8 cellular contexts compared by ENCODE assay signal in the genomic region with DNA sequence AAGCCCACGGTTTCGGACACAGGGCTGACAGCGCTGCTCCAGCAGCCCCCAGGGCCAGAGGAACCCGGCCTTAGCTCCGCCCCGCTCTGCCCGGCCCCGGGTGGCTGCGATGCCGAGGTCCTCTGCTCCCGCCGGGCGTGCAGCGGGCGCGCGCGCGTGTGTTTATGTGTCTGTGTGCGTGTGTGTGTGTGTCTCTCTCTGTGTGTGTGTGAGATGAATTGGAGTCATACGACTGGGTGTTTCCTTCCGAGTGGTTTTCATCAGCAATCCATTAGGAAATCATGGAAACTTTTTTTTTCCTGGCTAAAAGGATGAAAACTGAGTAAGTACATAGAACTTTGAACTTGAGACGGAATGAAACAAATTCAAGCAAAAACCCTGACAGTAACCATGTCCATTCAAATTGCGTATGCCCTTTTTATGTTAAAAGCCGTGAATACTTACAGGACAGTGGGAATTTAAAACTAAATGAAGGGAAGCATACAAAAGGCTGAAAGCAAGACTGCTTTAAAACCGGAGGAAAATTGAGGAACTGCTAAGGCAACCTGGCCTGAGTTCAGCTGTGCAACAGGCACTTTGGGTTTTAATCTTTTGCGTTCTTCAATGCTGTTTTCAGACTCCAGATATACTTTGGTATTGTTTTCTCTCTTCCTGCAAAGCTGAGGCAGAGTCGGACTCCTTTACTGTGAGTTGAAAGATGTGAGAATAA. TPM values are rescaled to one million over a fixed set of nuclear protein-coding genes. Genes with fewer than 3 reads are reported as not detected.
A peak's percentile ranks its signal among the peaks of the same experiment; 100 is the strongest.
DNase-seq lines count a peak whose midpoint lies in the region; ATAC-seq and TF ChIP-seq lines count a peak whose summit lies in the region.

Gene CPED1, plus strand, starts transcription at position 121 of the 709 bp plus-strand sequence. CDS start 911 bp downstream, outside the sequence.

- no peaks in the 10 kb centered on the region for H3K36me3 Mint-ChIP-seq in activated naive CD4-positive, alpha-beta T cell treated with anti-CD3 and anti-CD28 coated beads, Interleukin-2, amount 50 U/mL, for 24 hours
- no peaks in the 10 kb centered on the region for H3K36me3 Mint-ChIP-seq in neural crest cell (ENCODE audit: low read depth)

- no peaks in the 10 kb centered on the region for H4K20me1 ChIP-seq in OCI-LY1 (ENCODE audit: insufficient read depth, low read length)

- no peaks in the 10 kb centered on the region for H3F3A ChIP-seq in OCI-LY1 (ENCODE audit: insufficient read depth, low read length)

- TF ChIP-seq CTCF in OCI-LY1 (IDR thresholded peaks at IDR 0.05; ENCODE audit: low read length) (no peak), neural crest cell (conservative IDR thresholded peaks at IDR 0.05) (no peak), upper lobe of left lung (IDR thresholded peaks at IDR 0.05) (peak in 1 of 6 experiments; percentile 9)

- peak in 1 of 4 donors; percentile 30 for TF ChIP-seq POLR2A in upper lobe of left lung (IDR thresholded peaks at IDR 0.05)

- H3K4me1 ChIP-seq in OCI-LY1 (ENCODE audit: insufficient read depth, low read length, severe bottlenecking), result peaks cover 22% of the 10 kb centered on the region
- H3K4me1 ChIP-seq in upper lobe of left lung, result peaks cover 8 to 25% (median 15%) of the 10 kb centered on the region in 4 donors

- H3K9ac ChIP-seq in OCI-LY1 (ENCODE audit: low read length), result peak within 1 kb of the TSS; percentile 27

- ATAC-seq in GM18498 (IDR thresholded peaks at IDR 0.05; ENCODE audit: unreplicated experiment) (peak; percentile 67), HG02973 (IDR thresholded peaks at IDR 0.05; ENCODE audit: unreplicated experiment) (peak; percentile 49), upper lobe of left lung (ENCODE audit: low FRiP score in 2 of 2) (peak; percentile 91 to 93)

- H3K4me2 ChIP-seq in OCI-LY1 (ENCODE audit: low read length), result peak within 1 kb of the TSS; percentile 84

- H3K27me3 ChIP-seq in OCI-LY1 (ENCODE audit: insufficient read depth, low read length) (no peaks in the 10 kb centered on the region), upper lobe of left lung (no peaks in the 10 kb centered on the region)

- H3K27me3 Mint-ChIP-seq in activated naive CD4-positive, alpha-beta T cell treated with anti-CD3 and anti-CD28 coated beads, Interleukin-2, amount 50 U/mL, for 24 hours, result peaks cover 41% of the 10 kb centered on the region
- peaks cover 37% of the 10 kb centered on the region for H3K27me3 Mint-ChIP-seq in neural crest cell (ENCODE audit: low read depth)

- H3K4me3 ChIP-seq in OCI-LY1 (ENCODE audit: low read depth, low read length, poor library complexity, severe bottlenecking) (peak within 1 kb of the TSS; percentile 55), upper lobe of left lung (peak within 1 kb of the TSS; percentile 25 to 49 (median 42))

- no peaks in the 10 kb centered on the region for H3K9me3 ChIP-seq in OCI-LY1 (ENCODE audit: low read length)
- no peaks in the 10 kb centered on the region for H3K9me3 ChIP-seq in upper lobe of left lung

- DNase-seq in 8988T (peak; percentile 10), germinal center (ENCODE audit: low spot score) (peak; percentile 65), neural crest cell (ENCODE audit: low read depth, low spot score) (peak; percentile 56), upper lobe of left lung (peak; percentile 72 to 95)

- peak within 1 kb of the TSS; percentile 78 for H3K4me3 Mint-ChIP-seq in activated naive CD4-positive, alpha-beta T cell treated with anti-CD3 and anti-CD28 coated beads, Interleukin-2, amount 50 U/mL, for 24 hours
- H3K4me3 Mint-ChIP-seq in neural crest cell, result peak within 1 kb of the TSS; percentile 85

- H3K79me2 ChIP-seq in OCI-LY1 (ENCODE audit: insufficient read depth, low read length), result no peaks in the 10 kb centered on the region

- peak within 1 kb of the TSS; percentile 36; the same call in 1 of the 2 replicates for H2AFZ ChIP-seq in OCI-LY1 (ENCODE audit: low read length)

- TF ChIP-seq EP300 in upper lobe of left lung (IDR thresholded peaks at IDR 0.05), result no peak

- H3K36me3 ChIP-seq in OCI-LY1 (ENCODE audit: insufficient read depth, low read length), result no peaks in the 10 kb centered on the region
- H3K36me3 ChIP-seq in upper lobe of left lung, result no peaks in the 10 kb centered on the region

- H3K27ac ChIP-seq in OCI-LY1 (ENCODE audit: low read depth, low read length, poor library complexity, severe bottlenecking) (no peak within 1 kb of the TSS), upper lobe of left lung (peak within 1 kb of the TSS; percentile 66 to 88 (median 82))

- H3K9me2 ChIP-seq in OCI-LY1 (ENCODE audit: low read depth, low read length), result no peaks in the 10 kb centered on the region

- H3K27ac Mint-ChIP-seq in activated naive CD4-positive, alpha-beta T cell treated with anti-CD3 and anti-CD28 coated beads, Interleukin-2, amount 50 U/mL, for 24 hours, result no peak within 1 kb of the TSS
- no peak within 1 kb of the TSS for H3K27ac Mint-ChIP-seq in neural crest cell (ENCODE audit: unreplicated experiment)

- H3K4me1 Mint-ChIP-seq in activated naive CD4-positive, alpha-beta T cell treated with anti-CD3 and anti-CD28 coated beads, Interleukin-2, amount 50 U/mL, for 24 hours, result peaks cover 18% of the 10 kb centered on the region
- H3K4me1 Mint-ChIP-seq in neural crest cell, result peaks cover 25% of the 10 kb centered on the region

- WGBS in upper lobe of left lung, 2 donors, result 2 to 3% methylated on average over 20 to 28 of the region's 28 CpGs

- H3K9me3 Mint-ChIP-seq in activated naive CD4-positive, alpha-beta T cell treated with anti-CD3 and anti-CD28 coated beads, Interleukin-2, amount 50 U/mL, for 24 hours, result no peaks in the 10 kb centered on the region
- no peaks in the 10 kb centered on the region for H3K9me3 Mint-ChIP-seq in neural crest cell

RNA-seq across cellular contexts. Expression of gene CPED1, which starts in this region (rescaled TPM):
- 3.6 and 4.3 TPM in 2 replicates for total RNA-seq in neural crest cell
- total RNA-seq in upper lobe of left lung, result 10 to 100 TPM; 12.9 to 31.6 (median 18.1) TPM

Comparison
In these comparisons a context has a peak if more than half of its experiments do, and no peak if none do; other contexts are left out.
1. DNase-seq: peak in every context shown above with its lines; median percentile 84 in upper lobe of left lung; 65 in germinal center; 56 in neural crest cell; 10 in 8988T.